In the genomic region with DNA sequence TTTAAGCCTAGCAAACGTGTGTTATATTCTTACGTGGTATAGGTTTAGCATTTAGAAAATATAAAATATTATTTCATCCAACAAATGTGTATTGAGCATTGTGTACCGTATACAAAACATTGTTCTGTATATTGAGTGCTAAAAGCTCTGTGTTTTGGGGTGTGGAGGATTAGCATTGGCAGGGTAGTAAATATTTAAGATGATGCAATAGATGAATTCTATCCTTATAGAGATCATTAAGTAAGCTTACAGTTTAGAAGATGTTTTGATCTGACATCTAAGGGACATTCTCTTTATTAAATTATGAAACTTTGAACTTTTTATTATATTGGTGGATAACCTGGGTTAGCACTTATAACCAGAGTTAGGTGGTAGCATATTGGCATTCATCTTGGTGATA, we compare ENCODE assay signal across 2 cellular contexts.
A peak's percentile ranks its signal among the peaks of the same experiment; 100 is the strongest.
TF ChIP-seq lines count a peak whose summit lies in the region.

No MANE protein-coding gene starts in this region.

TF ChIP-seq in IMR-90, 13 proteins besides CTCF, POLR2A, EP300 and RAD21:
- TF ChIP-seq MAZ (IDR thresholded peaks at IDR 0.05; ENCODE audit: borderline replicate concordance, low read depth, low read length) (no peak), CEBPB (IDR thresholded peaks at IDR 0.05; ENCODE audit: low read depth, low read length) (peak; percentile 76), RFX5 (IDR thresholded peaks at IDR 0.05; ENCODE audit: low read depth, low read length) (no peak)

TF ChIP-seq in K562, 482 proteins besides CTCF, POLR2A, EP300 and RAD21:
- TF ChIP-seq CEBPG (CRISPR knock-in tag; IDR thresholded peaks at IDR 0.05) (no peak), CEBPG (tag; conservative IDR thresholded peaks at IDR 0.05 in 1 of 2, IDR thresholded peaks at IDR 0.05 in 1 of 2) (peak in 1 of 2 experiments; percentile 83; a peak in 2 of 4 replicates), ZFPM2 (CRISPR knock-in tag; IDR thresholded peaks at IDR 0.05) (no peak)
- TF ChIP-seq, protein P1, sequence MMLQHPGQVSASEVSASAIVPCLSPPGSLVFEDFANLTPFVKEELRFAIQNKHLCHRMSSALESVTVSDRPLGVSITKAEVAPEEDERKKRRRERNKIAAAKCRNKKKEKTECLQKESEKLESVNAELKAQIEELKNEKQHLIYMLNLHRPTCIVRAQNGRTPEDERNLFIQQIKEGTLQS (IDR thresholded peaks at IDR 0.05) = peak; percentile 40; the same call in 1 of the 2 replicates
- TF ChIP-seq, protein P1 (CRISPR knock-in tag; conservative IDR thresholded peaks at IDR 0.05) = no peak
